In the genomic region with DNA sequence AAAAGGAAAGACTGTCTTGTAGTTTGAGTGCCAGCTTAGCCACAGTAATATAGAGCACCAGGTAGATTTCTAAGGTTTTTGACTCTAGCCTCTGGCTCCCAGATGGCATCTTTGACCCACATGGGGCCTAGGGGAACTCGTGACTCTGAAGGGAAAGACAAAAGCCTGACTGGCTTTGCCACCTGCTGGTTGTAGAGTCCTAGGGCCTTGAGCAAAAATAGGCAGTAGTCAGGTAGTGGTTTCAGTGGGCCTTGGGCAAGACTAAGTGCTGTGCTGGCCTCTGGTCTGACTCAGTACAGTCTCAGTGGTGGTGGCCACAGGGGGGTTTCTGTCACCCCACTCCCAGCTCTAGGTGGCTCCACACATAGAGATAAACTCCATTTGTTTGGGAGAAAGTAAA, we compare ENCODE assay signal across 36 cellular contexts.
"Had no signal": no experiment of that assay in that cellular context is flagged by ENCODE, and none has a peak within 500 bp of the region (broad histone marks: within the 10 kb centered on the region; RNA-seq: fewer than 3 reads in every experiment).

No MANE protein-coding gene starts in this region.

- H3K27ac ChIP-seq: cardiac muscle cell, Peyer's patch, RWPE1, VCaP had no signal

- H3K36me3 Mint-ChIP-seq: activated CD8-positive, alpha-beta memory T cell treated with anti-CD3 and anti-CD28 coated beads, Interleukin-2, amount 10 ng/mL, durations not matched to agents 7 days and 5 days; activated naive CD8-positive, alpha-beta T cell treated with anti-CD3 and anti-CD28 coated beads for 36 hours had no signal

- H3K9me3 ChIP-seq: Peyer's patch had no signal

- H3K27me3 Mint-ChIP-seq: activated CD4-positive, alpha-beta memory T cell treated with anti-CD3 and anti-CD28 coated beads, Interleukin-2, amount 10 ng/mL, durations not matched to agents 7 days and 5 days; activated CD8-positive, alpha-beta memory T cell treated with anti-CD3 and anti-CD28 coated beads, Interleukin-2, amount 10 ng/mL, durations not matched to agents 7 days and 5 days; activated T-helper 17 cell treated with anti-CD3 and anti-CD28 coated beads, Interleukin-2, amount 50 U/mL, for 72 hours; central memory CD8-positive, alpha-beta T cell had no signal

- ATAC-seq: activated CD8-positive, alpha-beta memory T cell treated with anti-CD3 and anti-CD28 coated beads, Interleukin-2, amount 10 ng/mL, durations not matched to agents 7 days and 5 days; activated T-cell treated with anti-CD3 and anti-CD28 coated beads, Interleukin-2, amount 50 U/mL, for 72 hours; activated T-helper 17 cell treated with anti-CD3 and anti-CD28 coated beads, Interleukin-2, amount 50 U/mL, for 72 hours; K562; PC-3 had no signal

- H3K4me1 ChIP-seq: Peyer's patch had no signal

- H3K4me1 Mint-ChIP-seq: activated CD4-positive, alpha-beta memory T cell treated with anti-CD3 and anti-CD28 coated beads, Interleukin-2, amount 10 ng/mL, durations not matched to agents 7 days and 5 days; activated CD8-positive, alpha-beta memory T cell treated with anti-CD3 and anti-CD28 coated beads, Interleukin-2, amount 10 ng/mL, durations not matched to agents 7 days and 5 days; activated naive CD8-positive, alpha-beta T cell treated with anti-CD3 and anti-CD28 coated beads for 36 hours; activated T-helper 17 cell treated with anti-CD3 and anti-CD28 coated beads, Interleukin-2, amount 50 U/mL, for 72 hours; central memory CD8-positive, alpha-beta T cell had no signal

- H3K27me3 ChIP-seq: cardiac muscle cell, Peyer's patch had no signal

- H3K4me3 Mint-ChIP-seq: activated CD4-positive, alpha-beta memory T cell treated with anti-CD3 and anti-CD28 coated beads, Interleukin-2, amount 10 ng/mL, durations not matched to agents 7 days and 5 days; activated CD8-positive, alpha-beta memory T cell treated with anti-CD3 and anti-CD28 coated beads, Interleukin-2, amount 10 ng/mL, durations not matched to agents 7 days and 5 days; activated naive CD8-positive, alpha-beta T cell treated with anti-CD3 and anti-CD28 coated beads for 36 hours; activated T-cell treated with anti-CD3 and anti-CD28 coated beads, Interleukin-2, amount 50 U/mL, for 72 hours; activated T-helper 17 cell treated with anti-CD3 and anti-CD28 coated beads, Interleukin-2, amount 50 U/mL, for 72 hours; central memory CD8-positive, alpha-beta T cell had no signal

- H3K27ac Mint-ChIP-seq: activated CD4-positive, alpha-beta memory T cell treated with anti-CD3 and anti-CD28 coated beads, Interleukin-2, amount 10 ng/mL, durations not matched to agents 7 days and 5 days; activated CD8-positive, alpha-beta memory T cell treated with anti-CD3 and anti-CD28 coated beads, Interleukin-2, amount 10 ng/mL, durations not matched to agents 7 days and 5 days; activated naive CD8-positive, alpha-beta T cell treated with anti-CD3 and anti-CD28 coated beads for 36 hours; activated T-cell treated with anti-CD3 and anti-CD28 coated beads, Interleukin-2, amount 50 U/mL, for 72 hours; activated T-helper 17 cell treated with anti-CD3 and anti-CD28 coated beads, Interleukin-2, amount 50 U/mL, for 72 hours had no signal

- DNase-seq: activated CD4-positive, alpha-beta memory T cell treated with anti-CD3 and anti-CD28 coated beads, Interleukin-2, amount 10 ng/mL, durations not matched to agents 7 days and 5 days; activated CD4-positive, alpha-beta T cell treated with anti-CD3 and anti-CD28 coated beads for 1 hour; activated CD4-positive, alpha-beta T cell treated with anti-CD3 and anti-CD28 coated beads for 48 hours; activated CD4-positive, CD25-positive, alpha-beta regulatory T cell; activated CD8-positive, alpha-beta memory T cell treated with anti-CD3 and anti-CD28 coated beads for 24 hours; activated CD8-positive, alpha-beta memory T cell treated with anti-CD3 and anti-CD28 coated beads, Interleukin-2, amount 10 ng/mL, durations not matched to agents 7 days and 5 days; activated CD8-positive, alpha-beta memory T cell treated with anti-CD3 and anti-CD28 coated beads, Interleukin-2, amount 50 U/mL, for 48 hours; activated effector memory CD4-positive, alpha-beta T cell treated with anti-CD3 and anti-CD28 coated beads, Interleukin-2, amount 50 U/mL, for 16 hours; activated naive CD4-positive, alpha-beta T cell; activated naive CD4-positive, alpha-beta T cell treated with anti-CD3 and anti-CD28 coated beads, Interleukin-2, amount 50 U/mL, for 16 hours; activated naive CD8-positive, alpha-beta T cell treated with anti-CD3 and anti-CD28 coated beads for 36 hours; activated T-cell treated with anti-CD3 and anti-CD28 coated beads, Interleukin-2, amount 50 U/mL, for 1 hour; activated T-cell treated with anti-CD3 and anti-CD28 coated beads, Interleukin-2, amount 50 U/mL, for 72 hours; amniotic stem cell; aorta; NCI-H1105; NCI-H1417 treated with DMSO at 0.1 percent for 48 hours; NCI-H1694; NCI-H1930; NCI-H2081 treated with DMSO at 0.1 percent for 48 hours; NCI-H226; NCI-H446 treated with DMSO at 0.1 percent for 48 hours; NK-92 treated with Interleukin-12 subunit alpha and Interleukin-12 subunit beta, amount 100 ng/mL, for 24 hours; PC-3; Peyer's patch; Right ventricle myocardium superior; SW 1271; T-helper 1 cell; T-helper 2 cell; T-helper 9 cell had no signal

- H3K4me3 ChIP-seq: cardiac muscle cell, K562, Peyer's patch had no signal

- H3K36me3 ChIP-seq: cardiac muscle cell, Peyer's patch had no signal
